Comparison of ENCODE assay signal across 1 cellular context in the genomic region with DNA sequence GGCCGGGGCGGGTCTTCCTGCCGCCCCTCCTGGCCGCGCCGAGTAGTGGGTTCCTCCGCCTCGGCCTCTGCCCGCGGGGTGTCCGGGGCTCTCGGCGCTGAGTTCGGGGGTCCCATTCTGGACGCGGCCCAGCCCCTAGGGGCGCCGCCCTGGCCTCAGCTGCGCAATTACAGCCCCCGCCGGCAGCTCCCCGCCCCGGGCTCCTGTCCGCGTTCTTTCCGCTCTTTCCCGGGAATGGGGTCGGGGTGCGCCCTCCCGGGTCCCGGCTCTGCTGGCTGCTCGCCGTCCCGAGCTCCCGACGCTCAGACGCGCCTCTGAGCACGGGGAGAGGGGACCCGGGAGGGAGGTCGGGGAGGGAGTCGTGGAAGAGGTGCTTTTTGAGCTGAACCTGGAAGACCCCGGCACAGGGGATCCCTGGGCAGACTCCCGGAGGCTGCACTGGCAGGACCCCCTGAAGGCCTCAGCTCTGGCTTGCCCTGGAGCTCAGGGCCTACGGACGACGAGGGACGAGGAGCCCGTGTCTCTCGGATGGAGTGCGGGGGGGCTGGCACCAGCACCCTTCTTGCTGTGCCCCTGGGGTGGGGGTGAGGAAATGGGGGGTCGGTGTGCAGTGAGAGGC.
TF ChIP-seq lines count a peak whose summit lies in the region.

No MANE protein-coding gene starts in this region.

TF ChIP-seq in HCT116, 20 proteins besides CTCF, POLR2A, EP300 and RAD21 (continued from another document):
- TF ChIP-seq CBX3 (IDR thresholded peaks at IDR 0.05; ENCODE audit: low read depth) (no peak), CEBPB (IDR thresholded peaks at IDR 0.05; ENCODE audit: low read depth) (no peak), EZH2 (IDR thresholded peaks at IDR 0.05) (no peak), POLR2AphosphoS5 (IDR thresholded peaks at IDR 0.05; ENCODE audit: low read depth, low read length) (no peak)
- TF ChIP-seq, protein P1, sequence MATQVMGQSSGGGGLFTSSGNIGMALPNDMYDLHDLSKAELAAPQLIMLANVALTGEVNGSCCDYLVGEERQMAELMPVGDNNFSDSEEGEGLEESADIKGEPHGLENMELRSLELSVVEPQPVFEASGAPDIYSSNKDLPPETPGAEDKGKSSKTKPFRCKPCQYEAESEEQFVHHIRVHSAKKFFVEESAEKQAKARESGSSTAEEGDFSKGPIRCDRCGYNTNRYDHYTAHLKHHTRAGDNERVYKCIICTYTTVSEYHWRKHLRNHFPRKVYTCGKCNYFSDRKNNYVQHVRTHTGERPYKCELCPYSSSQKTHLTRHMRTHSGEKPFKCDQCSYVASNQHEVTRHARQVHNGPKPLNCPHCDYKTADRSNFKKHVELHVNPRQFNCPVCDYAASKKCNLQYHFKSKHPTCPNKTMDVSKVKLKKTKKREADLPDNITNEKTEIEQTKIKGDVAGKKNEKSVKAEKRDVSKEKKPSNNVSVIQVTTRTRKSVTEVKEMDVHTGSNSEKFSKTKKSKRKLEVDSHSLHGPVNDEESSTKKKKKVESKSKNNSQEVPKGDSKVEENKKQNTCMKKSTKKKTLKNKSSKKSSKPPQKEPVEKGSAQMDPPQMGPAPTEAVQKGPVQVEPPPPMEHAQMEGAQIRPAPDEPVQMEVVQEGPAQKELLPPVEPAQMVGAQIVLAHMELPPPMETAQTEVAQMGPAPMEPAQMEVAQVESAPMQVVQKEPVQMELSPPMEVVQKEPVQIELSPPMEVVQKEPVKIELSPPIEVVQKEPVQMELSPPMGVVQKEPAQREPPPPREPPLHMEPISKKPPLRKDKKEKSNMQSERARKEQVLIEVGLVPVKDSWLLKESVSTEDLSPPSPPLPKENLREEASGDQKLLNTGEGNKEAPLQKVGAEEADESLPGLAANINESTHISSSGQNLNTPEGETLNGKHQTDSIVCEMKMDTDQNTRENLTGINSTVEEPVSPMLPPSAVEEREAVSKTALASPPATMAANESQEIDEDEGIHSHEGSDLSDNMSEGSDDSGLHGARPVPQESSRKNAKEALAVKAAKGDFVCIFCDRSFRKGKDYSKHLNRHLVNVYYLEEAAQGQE (IDR thresholded peaks at IDR 0.05; ENCODE audit: low read depth), result no peak
- TF ChIP-seq, protein P2, sequence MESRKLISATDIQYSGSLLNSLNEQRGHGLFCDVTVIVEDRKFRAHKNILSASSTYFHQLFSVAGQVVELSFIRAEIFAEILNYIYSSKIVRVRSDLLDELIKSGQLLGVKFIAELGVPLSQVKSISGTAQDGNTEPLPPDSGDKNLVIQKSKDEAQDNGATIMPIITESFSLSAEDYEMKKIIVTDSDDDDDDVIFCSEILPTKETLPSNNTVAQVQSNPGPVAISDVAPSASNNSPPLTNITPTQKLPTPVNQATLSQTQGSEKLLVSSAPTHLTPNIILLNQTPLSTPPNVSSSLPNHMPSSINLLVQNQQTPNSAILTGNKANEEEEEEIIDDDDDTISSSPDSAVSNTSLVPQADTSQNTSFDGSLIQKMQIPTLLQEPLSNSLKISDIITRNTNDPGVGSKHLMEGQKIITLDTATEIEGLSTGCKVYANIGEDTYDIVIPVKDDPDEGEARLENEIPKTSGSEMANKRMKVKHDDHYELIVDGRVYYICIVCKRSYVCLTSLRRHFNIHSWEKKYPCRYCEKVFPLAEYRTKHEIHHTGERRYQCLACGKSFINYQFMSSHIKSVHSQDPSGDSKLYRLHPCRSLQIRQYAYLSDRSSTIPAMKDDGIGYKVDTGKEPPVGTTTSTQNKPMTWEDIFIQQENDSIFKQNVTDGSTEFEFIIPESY (IDR thresholded peaks at IDR 0.05; ENCODE audit: extremely low read depth, insufficient replicate concordance, low read length), result no peak
